Comparison of ENCODE assay signal across 1 cellular context in genomic region chr17:65584604-65585521, GRCh38.
TF ChIP-seq lines count a peak whose summit lies in the region.

No MANE protein-coding gene starts in this region.

TF ChIP-seq in HepG2, 621 proteins besides CTCF, POLR2A, EP300 and RAD21 (continued from another document):
- no peak for TF ChIP-seq ZNF512B (CRISPR knock-in tag; IDR thresholded peaks at IDR 0.05; ENCODE audit: borderline replicate concordance)
- no peak for TF ChIP-seq ZNF446 (CRISPR knock-in tag; IDR thresholded peaks at IDR 0.05)
